29 cellular contexts compared by ENCODE assay signal in genomic region chr21:31425158-31425557, GRCh38.
DNase-seq lines count a peak whose midpoint lies in the region; ATAC-seq and TF ChIP-seq lines count a peak whose summit lies in the region.
"Had no signal": no experiment of that assay in that cellular context is flagged by ENCODE, and none has a peak within 500 bp of the region (broad histone marks: within the 10 kb centered on the region; RNA-seq: fewer than 3 reads in every experiment).

No MANE protein-coding gene starts in this region.

- no peak overlapping the region for H4K91ac ChIP-seq in neuronal stem cell (ENCODE audit: low read depth, low read length, poor library complexity)

- H3K9me3 ChIP-seq in iPS-18a (ENCODE audit: control insufficient read depth, low read depth, low read length) (no peaks in the 10 kb centered on the region), neuronal stem cell (replicated peaks in 1 of 2; ENCODE audit: control insufficient read depth in 2 of 2, insufficient read depth in 1 of 2, low read depth in 1 of 2, low read length in 2 of 2) (no peaks in the 10 kb centered on the region)
- H3K9me3 ChIP-seq: esophagus muscularis mucosa, prostate gland, SJSA1, tibial artery had no signal

- H3K4me1 ChIP-seq in GM23338 (ENCODE audit: insufficient read depth): no peaks in the 10 kb centered on the region
- H3K4me1 ChIP-seq in iPS-18a (ENCODE audit: control insufficient read depth, low read depth, low read length): peaks cover 4% of the 10 kb centered on the region
- H3K4me1 ChIP-seq in neuronal stem cell (ENCODE audit: control insufficient read depth in 2 of 2, insufficient read depth in 1 of 2, low read depth in 1 of 2, low read length in 2 of 2): peaks cover 0 to 10% of the 10 kb centered on the region in 2 donors
- H3K4me1 ChIP-seq: prostate gland, SJSA1, tibial artery had no signal

- H3K9ac ChIP-seq in iPS-18a (ENCODE audit: low read length): no peak overlapping the region
- H3K9ac ChIP-seq in neuronal stem cell (ENCODE audit: low read depth, low read length, poor library complexity): no peak overlapping the region

- peaks cover 17% of the 10 kb centered on the region for H3K4me1 Mint-ChIP-seq in GM23338

- H3K9me2 ChIP-seq in GM23338 (ENCODE audit: insufficient read depth): no peaks in the 10 kb centered on the region

- H2AK5ac ChIP-seq in neuronal stem cell (ENCODE audit: low read depth, low read length): no peak overlapping the region

- H3K79me1 ChIP-seq in neuronal stem cell (ENCODE audit: low read depth, low read length): peaks cover 3% of the 10 kb centered on the region

- H4K20me1 ChIP-seq in GM23338 (replicated peaks; ENCODE audit: insufficient read depth): no peaks in the 10 kb centered on the region

- H3K36me3 Mint-ChIP-seq in GM23338 (ENCODE audit: low read depth): no peaks in the 10 kb centered on the region; the same call in 2 of the 3 replicates
- H3K36me3 Mint-ChIP-seq: CD4-positive, alpha-beta memory T cell had no signal

- no peak overlapping the region for H2BK5ac ChIP-seq in neuronal stem cell (ENCODE audit: low read length)

- H2AFZ ChIP-seq in GM23338 (no peak overlapping the region), neuronal stem cell (ENCODE audit: low read length) (no peak overlapping the region)

- no peaks in the 10 kb centered on the region for H3F3A ChIP-seq in GM23338 (replicated peaks; ENCODE audit: low read depth)

- H3K4me3 ChIP-seq in GM23338 (no peak overlapping the region), iPS-18a (ENCODE audit: low read length) (no peak overlapping the region), neuronal stem cell (ENCODE audit: low read length in 2 of 2) (no peak overlapping the region)
- H3K4me3 ChIP-seq: cardiac muscle cell, coronary artery, esophagus muscularis mucosa, prostate gland, SJSA1, tibial artery had no signal

- H2BK12ac ChIP-seq in neuronal stem cell (ENCODE audit: low read length): no peak overlapping the region

- peaks cover 2% of the 10 kb centered on the region for H3K27me3 Mint-ChIP-seq in GM23338 (ENCODE audit: insufficient read depth, low read depth, poor library complexity)
- H3K27me3 Mint-ChIP-seq: activated T-cell treated with anti-CD3 and anti-CD28 coated beads, Interleukin-2, amount 50 U/mL, for 24 hours; CD4-positive, alpha-beta memory T cell had no signal

- H3K4me3 Mint-ChIP-seq in GM23338: no peak overlapping the region
- H3K4me3 Mint-ChIP-seq: activated CD4-positive, alpha-beta T cell treated with anti-CD3 and anti-CD28 coated beads, Interleukin-2, amount 10 ng/mL, durations not matched to agents 24 days and 14 days; activated naive CD8-positive, alpha-beta T cell treated with anti-CD3 and anti-CD28 coated beads, Interleukin-2, amount 10 ng/mL, durations not matched to agents 7 days and 5 days; activated T-cell treated with anti-CD3 and anti-CD28 coated beads, Interleukin-2, amount 50 U/mL, for 24 hours; CD4-positive, alpha-beta memory T cell had no signal

- H3K4ac ChIP-seq in neuronal stem cell (ENCODE audit: low read length): no peak overlapping the region

- no peak overlapping the region for H4K8ac ChIP-seq in neuronal stem cell (ENCODE audit: low read depth, low read length)

- H3K36me3 ChIP-seq in GM23338 (ENCODE audit: insufficient read depth) (no peaks in the 10 kb centered on the region), iPS-18a (ENCODE audit: control insufficient read depth, low read depth, low read length) (no peaks in the 10 kb centered on the region), neuronal stem cell (replicated peaks in 1 of 2; ENCODE audit: control insufficient read depth in 2 of 2, insufficient read depth in 2 of 2, low read length in 2 of 2) (peaks cover 0 to 12% of the 10 kb centered on the region in 2 donors)
- H3K36me3 ChIP-seq: cardiac muscle cell, esophagus muscularis mucosa, prostate gland, SJSA1, tibial artery had no signal

- DNase-seq in GM23338 (ENCODE audit: low spot score) (peak; percentile 78), neuronal stem cell (ENCODE audit: low spot score) (peak; percentile 37), DMS114 treated with DMSO at 0.1 percent for 48 hours (lab: John Stamatoyannopoulos, UW; ENCODE audit: unreplicated experiment) (no peak), RPMI8226 (no peak), NOMO-1 treated with dmso at 0.1 percent for 144 hours (lab: John Stamatoyannopoulos, UW; ENCODE audit: unreplicated experiment) (no peak), NCI-H1436 (lab: John Stamatoyannopoulos, UW) (no peak)
- DNase-seq: activated CD4-positive, alpha-beta T cell treated with anti-CD3 and anti-CD28 coated beads, Interleukin-2, amount 10 ng/mL, durations not matched to agents 24 days and 14 days; activated gamma-delta T cell treated with Interleukin-2 at 50 U/mL for 16 hours; activated naive CD8-positive, alpha-beta T cell treated with anti-CD3 and anti-CD28 coated beads, Interleukin-2, amount 10 ng/mL, durations not matched to agents 7 days and 5 days; activated T-cell treated with anti-CD3 and anti-CD28 coated beads, Interleukin-2, amount 50 U/mL, for 24 hours; aorta; CD4-positive, alpha-beta memory T cell; foreskin fibroblast; Karpas-422; NCI-H2171; stimulated activated CD4-positive, alpha-beta T cell treated with anti-CD3 and anti-CD28 coated beads, Interleukin-15, amount 100 ng/mL, for 24 hours; stimulated activated CD4-positive, alpha-beta T cell treated with anti-CD3 and anti-CD28 coated beads, Interleukin-4, amount 100 ng/mL, for 4 hours; T-helper 9 cell; tibial artery had no signal

- WGBS in neuronal stem cell (ENCODE audit: extremely low coverage in 2 of 2, insufficient read length in 2 of 2, insufficient replicate concordance in 1 of 2), 2 donors: no CpG with 5 or more reads among the region's 6 CpGs

- peak; percentile 72 for ATAC-seq in GM23338
- ATAC-seq: HepG2, left lobe of liver had no signal

- H3K14ac ChIP-seq in neuronal stem cell (ENCODE audit: low read length): no peak overlapping the region

- no peak overlapping the region for H3K18ac ChIP-seq in neuronal stem cell (ENCODE audit: low read length)

- no peak overlapping the region for H3K23ac ChIP-seq in neuronal stem cell (ENCODE audit: low read depth, low read length, poor library complexity)

- H3K27me3 ChIP-seq in GM23338 (ENCODE audit: insufficient read depth): no peaks in the 10 kb centered on the region
- H3K27me3 ChIP-seq in iPS-18a (ENCODE audit: control insufficient read depth, insufficient read depth, low read length): no peaks in the 10 kb centered on the region
- no peaks in the 10 kb centered on the region for H3K27me3 ChIP-seq in neuronal stem cell (ENCODE audit: control insufficient read depth in 3 of 3, insufficient read depth in 3 of 3, low read depth in 1 of 3, low read length in 3 of 3)
- H3K27me3 ChIP-seq: cardiac muscle cell, esophagus muscularis mucosa, SJSA1, tibial artery had no signal

- TF ChIP-seq CTCF in GM23338 (conservative IDR thresholded peaks at IDR 0.05; ENCODE audit: low read depth in 2 of 2): no peak
- TF ChIP-seq CTCF in VCaP (conservative IDR thresholded peaks at IDR 0.05): no peak

- no peaks in the 10 kb centered on the region for H3K79me2 ChIP-seq in GM23338 (replicated peaks; ENCODE audit: insufficient read depth)

- H3K9me3 Mint-ChIP-seq in GM23338: no peaks in the 10 kb centered on the region
- H3K9me3 Mint-ChIP-seq: activated naive CD8-positive, alpha-beta T cell treated with anti-CD3 and anti-CD28 coated beads, Interleukin-2, amount 10 ng/mL, durations not matched to agents 7 days and 5 days; activated T-cell treated with anti-CD3 and anti-CD28 coated beads, Interleukin-2, amount 50 U/mL, for 24 hours; CD4-positive, alpha-beta memory T cell had no signal

- H3K27ac Mint-ChIP-seq in GM23338: no peak overlapping the region
- H3K27ac Mint-ChIP-seq: activated CD4-positive, alpha-beta T cell treated with anti-CD3 and anti-CD28 coated beads, Interleukin-2, amount 10 ng/mL, durations not matched to agents 24 days and 14 days; activated naive CD8-positive, alpha-beta T cell treated with anti-CD3 and anti-CD28 coated beads, Interleukin-2, amount 10 ng/mL, durations not matched to agents 7 days and 5 days; activated T-cell treated with anti-CD3 and anti-CD28 coated beads, Interleukin-2, amount 50 U/mL, for 24 hours; CD4-positive, alpha-beta memory T cell had no signal

- no peak overlapping the region for H3K4me2 ChIP-seq in GM23338
- no peak overlapping the region for H3K4me2 ChIP-seq in neuronal stem cell (ENCODE audit: insufficient read depth, low read length, poor library complexity, severe bottlenecking)

- no peak overlapping the region for H2BK120ac ChIP-seq in neuronal stem cell (ENCODE audit: low read depth, low read length)

- H3K27ac ChIP-seq in GM23338 (ENCODE audit: low read depth) (no peak overlapping the region), VCaP (peak overlapping the region; percentile 55), iPS-18a (ENCODE audit: low read length) (peak overlapping the region; percentile 31), neuronal stem cell (replicated peaks; ENCODE audit: low read length) (peak overlapping the region; percentile 62)
- H3K27ac ChIP-seq: cardiac muscle cell, coronary artery, esophagus muscularis mucosa, prostate gland, RWPE1, SJSA1, tibial artery had no signal

- no peak overlapping the region for H2BK15ac ChIP-seq in neuronal stem cell (ENCODE audit: low read length)

Comparison
In these comparisons a context has a peak if more than half of its experiments do, and no peak if none do; other contexts are left out.
1. DNase-seq: peak in GM23338 (single experiment) and neuronal stem cell (single experiment); none in DMS114 treated with DMSO at 0.1 percent for 48 hours (single experiment), RPMI8226 (single experiment), NOMO-1 treated with dmso at 0.1 percent for 144 hours (single experiment) and NCI-H1436 (single experiment).